Comparison of ENCODE assay signal across 17 cellular contexts in genomic region chrX:155967653-155968052, GRCh38. TPM values are rescaled to one million over a fixed set of nuclear protein-coding genes. Genes with fewer than 3 reads are reported as not detected.
DNase-seq lines count a peak whose midpoint lies in the region; ATAC-seq, FAIRE-seq and TF ChIP-seq lines count a peak whose summit lies in the region.
"Had no signal": no experiment of that assay in that cellular context is flagged by ENCODE, and none has a peak within 500 bp of the region (broad histone marks: within the 10 kb centered on the region; RNA-seq: fewer than 3 reads in every experiment).

No MANE protein-coding gene starts in this region.

- H3K27me3 ChIP-seq in WERI-Rb-1 (ENCODE audit: insufficient read depth, low read depth, severe bottlenecking) (no peaks in the 10 kb centered on the region), lower lobe of right lung (ENCODE audit: low read depth) (no peaks in the 10 kb centered on the region)

- no peaks in the 10 kb centered on the region for H3K4me1 ChIP-seq in lower lobe of right lung

- peaks cover 11% of the 10 kb centered on the region for H3K27me3 Mint-ChIP-seq in activated CD8-positive, alpha-beta memory T cell treated with anti-CD3 and anti-CD28 coated beads, Interleukin-2, amount 10 ng/mL, durations not matched to agents 7 days and 5 days

- H3K9me3 ChIP-seq in WERI-Rb-1 (ENCODE audit: severe bottlenecking), result peaks cover 14% of the 10 kb centered on the region
- peaks cover 4% of the 10 kb centered on the region for H3K9me3 ChIP-seq in lower lobe of right lung

- no peak for DNase-seq in activated CD8-positive, alpha-beta memory T cell treated with anti-CD3 and anti-CD28 coated beads, Interleukin-2, amount 10 ng/mL, durations not matched to agents 7 days and 5 days
- no peak for DNase-seq in activated CD8-positive, alpha-beta memory T cell treated with anti-CD3 and anti-CD28 coated beads for 24 hours
- DNase-seq in WERI-Rb-1, result no peak
- DNase-seq in epithelial cell of prostate (ENCODE audit: low read depth, low spot score), result no peak
- no peak for DNase-seq in D721Med (ENCODE audit: insufficient read length, low spot score)
- DNase-seq in GM03348 (ENCODE audit: low spot score), result no peak
- DNase-seq in lower lobe of right lung, result no peak
- DNase-seq: ACHN; C1 segment of cervical spinal cord; CD4-positive, alpha-beta T cell; DMS79 had no signal

- H3K4me3 Mint-ChIP-seq in activated CD8-positive, alpha-beta memory T cell treated with anti-CD3 and anti-CD28 coated beads, Interleukin-2, amount 10 ng/mL, durations not matched to agents 7 days and 5 days, result no peak overlapping the region
- H3K4me3 Mint-ChIP-seq: B cell; CD4-positive, alpha-beta T cell had no signal

- H3K36me3 Mint-ChIP-seq in activated CD8-positive, alpha-beta memory T cell treated with anti-CD3 and anti-CD28 coated beads, Interleukin-2, amount 10 ng/mL, durations not matched to agents 7 days and 5 days, result peaks cover 17% of the 10 kb centered on the region

- H3K9me3 Mint-ChIP-seq in activated CD8-positive, alpha-beta memory T cell treated with anti-CD3 and anti-CD28 coated beads, Interleukin-2, amount 10 ng/mL, durations not matched to agents 7 days and 5 days (ENCODE audit: low read depth), result peaks cover 12% of the 10 kb centered on the region

- TF ChIP-seq CTCF in WERI-Rb-1 (IDR thresholded peaks at IDR 0.05; ENCODE audit: low read depth, low read length) (no peak), D721Med (IDR thresholded peaks at IDR 0.05; ENCODE audit: insufficient read depth, missing control alignments) (no peak), lower lobe of right lung (IDR thresholded peaks at IDR 0.05) (no peak)

- H3K4me3 ChIP-seq in WERI-Rb-1 (ENCODE audit: low read depth, low read length), result no peak overlapping the region
- no peak overlapping the region for H3K4me3 ChIP-seq in lower lobe of right lung

- no peak for ATAC-seq in activated CD8-positive, alpha-beta memory T cell treated with anti-CD3 and anti-CD28 coated beads, Interleukin-2, amount 10 ng/mL, durations not matched to agents 7 days and 5 days
- ATAC-seq in lower lobe of right lung, result no peak

- H3K27ac ChIP-seq in WERI-Rb-1 (peak overlapping the region; percentile 57), epithelial cell of prostate (peak overlapping the region; percentile 7), lower lobe of right lung (no peak overlapping the region)

- intact Hi-C loops in lower lobe of right lung (cut with DNase I), result no loop called here

- CTCF ChIA-PET in activated CD8-positive, alpha-beta memory T cell treated with anti-CD3 and anti-CD28 coated beads, Interleukin-2, amount 10 ng/mL, durations not matched to agents 7 days and 5 days (lab: Charles Lee), result no interaction called here

- H3K27ac Mint-ChIP-seq in activated CD8-positive, alpha-beta memory T cell treated with anti-CD3 and anti-CD28 coated beads, Interleukin-2, amount 10 ng/mL, durations not matched to agents 7 days and 5 days, result peak overlapping the region; percentile 12
- H3K27ac Mint-ChIP-seq: B cell; CD4-positive, alpha-beta T cell had no signal

- H3K36me3 ChIP-seq in WERI-Rb-1 (no peaks in the 10 kb centered on the region), lower lobe of right lung (no peaks in the 10 kb centered on the region)

- no peak for FAIRE-seq in D721Med (lab: Jason Lieb, UNC)
- FAIRE-seq: GM19239, H54 had no signal

- H3K4me1 Mint-ChIP-seq in activated CD8-positive, alpha-beta memory T cell treated with anti-CD3 and anti-CD28 coated beads, Interleukin-2, amount 10 ng/mL, durations not matched to agents 7 days and 5 days, result peaks cover 30% of the 10 kb centered on the region
- H3K4me1 Mint-ChIP-seq: B cell had no signal

RNA-seq across cellular contexts. Expression of gene IL9R, which starts 29.8 kb away (rescaled TPM):
- total RNA-seq in activated CD8-positive, alpha-beta memory T cell treated with anti-CD3 and anti-CD28 coated beads, Interleukin-2, amount 10 ng/mL, durations not matched to agents 7 days and 5 days, result 100 to 1,000 TPM in 1 of 2 experiments, 10 to 100 TPM in 1; 87.0 to 110 TPM
- 1.2 TPM for total RNA-seq in lower lobe of right lung
- total RNA-seq: A172, Calu3, G401 had no signal

Comparison
In these comparisons a context has a peak if more than half of its experiments do, and no peak if none do; other contexts are left out.
1. RNA of gene IL9R, which starts 29.8 kb away (total RNA-seq): 87.0 to 110 TPM in activated CD8-positive, alpha-beta memory T cell treated with anti-CD3 and anti-CD28 coated beads, Interleukin-2, amount 10 ng/mL, durations not matched to agents 7 days and 5 days; 1.2 TPM in lower lobe of right lung (single experiment); every median in the first group is over 10 times any median in the second.